ENCODE assay signal across 20 cellular contexts in the genomic region with DNA sequence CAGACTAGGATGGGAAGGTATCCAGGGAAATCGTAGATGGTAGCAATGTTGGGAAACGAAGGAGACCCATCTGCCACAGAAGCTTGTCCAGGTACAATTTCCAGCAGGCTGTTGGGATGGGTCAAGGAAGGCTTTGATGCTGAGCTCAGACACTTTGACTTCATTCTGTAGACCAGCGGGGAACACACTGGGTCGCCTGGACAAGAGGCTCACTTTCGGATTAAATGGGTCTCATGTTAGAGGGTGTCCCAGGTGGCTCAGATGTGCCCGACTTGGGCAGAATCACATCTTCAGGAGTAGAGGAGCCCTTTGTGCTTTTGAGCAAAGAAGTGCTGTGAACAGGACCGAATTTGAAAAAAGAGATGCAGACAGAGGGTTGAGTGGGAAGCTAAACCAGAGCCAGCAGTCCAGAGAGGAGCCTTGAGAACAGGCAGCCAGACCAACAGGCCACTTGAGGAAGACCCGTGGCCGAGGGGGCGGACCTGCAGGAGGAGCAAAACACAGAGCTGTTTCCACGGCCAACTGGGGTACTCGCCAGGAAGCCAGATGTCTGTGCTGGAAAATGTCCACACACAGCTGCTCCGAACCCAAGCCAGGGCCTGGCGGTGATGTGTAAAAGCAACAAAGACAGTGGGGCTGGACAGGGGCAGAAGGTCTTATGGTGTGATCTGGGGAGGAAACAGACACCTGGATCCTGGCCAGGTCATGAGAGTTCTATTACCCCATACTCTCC.
DNase-seq lines count a peak whose midpoint lies in the region; ATAC-seq and TF ChIP-seq lines count a peak whose summit lies in the region.
"Had no signal": no experiment of that assay in that cellular context is flagged by ENCODE, and none has a peak within 500 bp of the region (broad histone marks: within the 10 kb centered on the region; RNA-seq: fewer than 3 reads in every experiment).

No MANE protein-coding gene starts in this region.

- DNase-seq in coronary artery (ENCODE audit: low spot score) = peak; percentile 73
- DNase-seq in left cardiac atrium = peak; percentile 69
- peak; percentile 31 for DNase-seq in occipital lobe (lab: John Stamatoyannopoulos, UW)
- peak; percentile 65 for DNase-seq in ureter (ENCODE audit: low spot score)
- DNase-seq in activated CD4-positive, CD25-positive, alpha-beta regulatory T cell (lab: John Stamatoyannopoulos, UW) = no peak
- no peak for DNase-seq in activated naive CD4-positive, alpha-beta T cell treated with anti-CD3 and anti-CD28 coated beads, Interleukin-2, amount 10 ng/mL, durations not matched to agents 7 days and 5 days
- DNase-seq in G401 (ENCODE audit: low spot score) = no peak
- DNase-seq: DMS79; effector CD8-positive, alpha-beta T cell; MV-4-11; NCI-H2107; NCI-H748 treated with DMSO at 0.1 percent for 48 hours; PC-9; stimulated activated CD4-positive, alpha-beta T cell treated with anti-CD3 and anti-CD28 coated beads, Interleukin-4, amount 100 ng/mL, for 24 hours; stimulated activated CD8-positive, alpha-beta memory T cell treated with anti-CD3 and anti-CD28 coated beads, Interleukin-4, amount 100 ng/mL, for 48 hours had no signal

- peak; percentile 80 to 89 for ATAC-seq in left cardiac atrium

- H3K4me3 ChIP-seq in coronary artery = no peak overlapping the region
- H3K4me3 ChIP-seq: breast epithelium, neural progenitor cell, PC-9 had no signal

- H3K27me3 Mint-ChIP-seq in activated naive CD4-positive, alpha-beta T cell treated with anti-CD3 and anti-CD28 coated beads, Interleukin-2, amount 10 ng/mL, durations not matched to agents 7 days and 5 days = peaks cover 4% of the 10 kb centered on the region

- TF ChIP-seq CTCF in coronary artery (IDR thresholded peaks at IDR 0.05) = no peak

- H3K4me1 Mint-ChIP-seq in activated naive CD4-positive, alpha-beta T cell treated with anti-CD3 and anti-CD28 coated beads, Interleukin-2, amount 10 ng/mL, durations not matched to agents 7 days and 5 days = no peaks in the 10 kb centered on the region
- H3K4me1 Mint-ChIP-seq: activated naive CD4-positive, alpha-beta T cell treated with anti-CD3 and anti-CD28 coated beads, Interleukin-2, amount 50 U/mL, for 24 hours; CD14-positive monocyte; neural progenitor cell had no signal

- no peaks in the 10 kb centered on the region for H3K36me3 Mint-ChIP-seq in activated naive CD4-positive, alpha-beta T cell treated with anti-CD3 and anti-CD28 coated beads, Interleukin-2, amount 10 ng/mL, durations not matched to agents 7 days and 5 days
- H3K36me3 Mint-ChIP-seq: activated naive CD4-positive, alpha-beta T cell treated with anti-CD3 and anti-CD28 coated beads, Interleukin-2, amount 50 U/mL, for 24 hours; CD14-positive monocyte; neural progenitor cell had no signal

- no peak overlapping the region for H3K4me3 Mint-ChIP-seq in activated naive CD4-positive, alpha-beta T cell treated with anti-CD3 and anti-CD28 coated beads, Interleukin-2, amount 10 ng/mL, durations not matched to agents 7 days and 5 days
- H3K4me3 Mint-ChIP-seq: activated naive CD4-positive, alpha-beta T cell treated with anti-CD3 and anti-CD28 coated beads, Interleukin-2, amount 50 U/mL, for 24 hours; CD14-positive monocyte; IgD-negative memory B cell; neural progenitor cell had no signal

- H3K9me3 Mint-ChIP-seq in activated naive CD4-positive, alpha-beta T cell treated with anti-CD3 and anti-CD28 coated beads, Interleukin-2, amount 10 ng/mL, durations not matched to agents 7 days and 5 days = peaks cover 4% of the 10 kb centered on the region

- in situ Hi-C loops in G401 (cut with HindIII; ENCODE audit: low sequenced_read_pairs) = no loop called here

- CTCF ChIA-PET in activated naive CD4-positive, alpha-beta T cell treated with anti-CD3 and anti-CD28 coated beads, Interleukin-2, amount 10 ng/mL, durations not matched to agents 7 days and 5 days (lab: Charles Lee) = no interaction called here

- H3K27ac ChIP-seq in coronary artery = no peak overlapping the region
- H3K27ac ChIP-seq: neural progenitor cell, PC-9 had no signal

- intact Hi-C loops in left cardiac atrium (cut with DNase I) = no loop called here

- no peak overlapping the region for H3K27ac Mint-ChIP-seq in activated naive CD4-positive, alpha-beta T cell treated with anti-CD3 and anti-CD28 coated beads, Interleukin-2, amount 10 ng/mL, durations not matched to agents 7 days and 5 days
- H3K27ac Mint-ChIP-seq: activated naive CD4-positive, alpha-beta T cell treated with anti-CD3 and anti-CD28 coated beads, Interleukin-2, amount 50 U/mL, for 24 hours; CD14-positive monocyte; IgD-negative memory B cell; neural progenitor cell had no signal

Comparison
In these comparisons a context has a peak if more than half of its experiments do, and no peak if none do; other contexts are left out.
1. DNase-seq: peak in coronary artery (single experiment), left cardiac atrium (single experiment), occipital lobe (single experiment) and ureter (single experiment); none in activated CD4-positive, CD25-positive, alpha-beta regulatory T cell (0 of 4), activated naive CD4-positive, alpha-beta T cell treated with anti-CD3 and anti-CD28 coated beads, Interleukin-2, amount 10 ng/mL, durations not matched to agents 7 days and 5 days (single experiment) and G401 (single experiment).